Comparison of ENCODE assay signal across 29 cellular contexts in genomic region chr4:152849350-152849749, GRCh38.
DNase-seq lines count a peak whose midpoint lies in the region; ATAC-seq and TF ChIP-seq lines count a peak whose summit lies in the region.
"Had no signal": no experiment of that assay in that cellular context is flagged by ENCODE, and none has a peak within 500 bp of the region (broad histone marks: within the 10 kb centered on the region; RNA-seq: fewer than 3 reads in every experiment).

No MANE protein-coding gene starts in this region.

- H3K14ac ChIP-seq in H9 (ENCODE audit: insufficient read depth, low read length): no peak overlapping the region

- H3K4me1 ChIP-seq in BLaER1 treated with 17β-estradiol and CSF1 and Interleukin-3, amounts not matched to agents 10 nM and 100 nM: peaks cover 11 to 45% (median 26%) of the 10 kb centered on the region in 10 experiments
- peaks cover 6% of the 10 kb centered on the region for H3K4me1 ChIP-seq in H9 (ENCODE audit: insufficient read depth, low read length)

- H4K5ac ChIP-seq in H9 (ENCODE audit: insufficient read length, low read depth, low read length): no peak overlapping the region

- peak overlapping the region; percentile 55 for H2BK5ac ChIP-seq in H9 (ENCODE audit: insufficient read length, low read length)

- H2AFZ ChIP-seq in H9 (ENCODE audit: low read length): no peak overlapping the region
- H2AFZ ChIP-seq: GM23248 had no signal

- no peak overlapping the region for H2AK5ac ChIP-seq in H9 (ENCODE audit: insufficient read length, low read length)

- peaks cover 0 to 7% (median 0%) of the 10 kb centered on the region in 11 experiments; a peak in 2 of 22 replicates for H4K20me1 ChIP-seq in BLaER1 treated with 17β-estradiol and CSF1 and Interleukin-3, amounts not matched to agents 10 nM and 100 nM
- no peaks in the 10 kb centered on the region for H4K20me1 ChIP-seq in H9 (ENCODE audit: control insufficient read depth, insufficient read depth, insufficient read length)
- H4K20me1 ChIP-seq: BLaER1 had no signal

- peak overlapping the region; percentile 34 to 94 (median 82); a peak in 6 of 7 replicates for H3K27ac Mint-ChIP-seq in H9
- peak overlapping the region; percentile 0 for H3K27ac Mint-ChIP-seq in activated naive CD8-positive, alpha-beta T cell
- peak overlapping the region in 3 of 7 donors; percentile 0 to 46 (median 5) for H3K27ac Mint-ChIP-seq in CD14-positive monocyte
- H3K27ac Mint-ChIP-seq: progenitor cell of endocrine pancreas; stimulated activated naive B cell treated with anti-CD40 and anti-IgM and Interleukin-4, amounts not matched to agents 10 μg/mL and 1 μg/mL and 100 μg/mL, for 72 hours had no signal

- H3K4me1 Mint-ChIP-seq in H9 (peaks cover 27 to 39% of the 10 kb centered on the region in 2 experiments), CD14-positive monocyte (peaks cover 26% of the 10 kb centered on the region)
- H3K4me1 Mint-ChIP-seq in activated naive CD8-positive, alpha-beta T cell (ENCODE audit: low read depth): peaks cover 22% of the 10 kb centered on the region

- no peak for DNase-seq in H9
- DNase-seq in stimulated activated CD4-positive, alpha-beta T cell treated with anti-CD3 and anti-CD28 coated beads, Interleukin-15, amount 100 ng/mL, for 24 hours: no peak
- no peak for DNase-seq in CD14-positive monocyte (ENCODE audit: low spot score)
- DNase-seq in SKM-1 treated with dmso at 0.1 percent for 144 hours (lab: John Stamatoyannopoulos, UW; ENCODE audit: unreplicated experiment): no peak
- DNase-seq in NCI-H1930 (lab: John Stamatoyannopoulos, UW): no peak
- DNase-seq: activated effector memory CD4-positive, alpha-beta T cell treated with anti-CD3 and anti-CD28 coated beads, Interleukin-2, amount 50 U/mL, for 16 hours; activated T-cell treated with anti-CD3 and anti-CD28 coated beads, Interleukin-2, amount 50 U/mL, for 1 hour; amniotic stem cell; brain microvascular endothelial cell; DND-41; erythroblast; GM23248; heart right ventricle; left cardiac atrium; mesenchymal stem cell; NCI-H1092; NCI-H1694 treated with DMSO at 0.1 percent for 48 hours; stimulated activated CD4-positive, alpha-beta T cell treated with anti-CD3 and anti-CD28 coated beads, Interleukin-12 subunit alpha, Interleukin-12 subunit beta, amount 100 ng/mL, for 4 hours; stimulated activated CD4-positive, alpha-beta T cell treated with anti-CD3 and anti-CD28 coated beads, Interleukin-4, amount 100 ng/mL, for 24 hours; stimulated activated naive B cell treated with anti-CD40 and anti-IgM and Interleukin-4, amounts not matched to agents 10 μg/mL and 1 μg/mL and 100 μg/mL, for 72 hours had no signal

- no peak overlapping the region for H3K4ac ChIP-seq in H9 (ENCODE audit: low read depth, low read length)

- H3K27me3 ChIP-seq in BLaER1 treated with 17β-estradiol and CSF1 and Interleukin-3, amounts not matched to agents 10 nM and 100 nM: no peaks in the 10 kb centered on the region
- no peaks in the 10 kb centered on the region for H3K27me3 ChIP-seq in H9 (ENCODE audit: insufficient read depth, low read length)
- H3K27me3 ChIP-seq: BLaER1, brain microvascular endothelial cell, heart right ventricle, suprapubic skin had no signal

- no peak overlapping the region for H3K56ac ChIP-seq in H9 (ENCODE audit: insufficient read length, low read depth, low read length)

- H3K23me2 ChIP-seq in H9 (ENCODE audit: insufficient read length, low read depth, low read length, poor library complexity, severe bottlenecking): no peaks in the 10 kb centered on the region

- no peak overlapping the region for H3K4me3 Mint-ChIP-seq in H9
- H3K4me3 Mint-ChIP-seq in activated naive CD8-positive, alpha-beta T cell: no peak overlapping the region
- no peak overlapping the region for H3K4me3 Mint-ChIP-seq in CD14-positive monocyte
- H3K4me3 Mint-ChIP-seq: stimulated activated naive B cell treated with anti-CD40 and anti-IgM and Interleukin-4, amounts not matched to agents 10 μg/mL and 1 μg/mL and 100 μg/mL, for 72 hours had no signal

- H3K36me3 ChIP-seq in BLaER1 treated with 17β-estradiol and CSF1 and Interleukin-3, amounts not matched to agents 10 nM and 100 nM: peaks cover 6 to 22% (median 14%) of the 10 kb centered on the region in 11 experiments; a peak in 18 of 22 replicates
- H3K36me3 ChIP-seq: brain microvascular endothelial cell, heart right ventricle, suprapubic skin had no signal

- no peak overlapping the region for H4K91ac ChIP-seq in H9 (ENCODE audit: insufficient read length, low read depth, low read length)

- H3K36me3 Mint-ChIP-seq in H9 (ENCODE audit: insufficient read depth in 1 of 3, low read depth in 3 of 3) (peaks cover 15 to 18% (median 17%) of the 10 kb centered on the region in 3 experiments), CD14-positive monocyte (peaks cover 13 to 21% of the 10 kb centered on the region in 2 donors)
- peaks cover 13% of the 10 kb centered on the region for H3K36me3 Mint-ChIP-seq in activated naive CD8-positive, alpha-beta T cell

- peaks cover 23 to 29% (median 24%) of the 10 kb centered on the region in 11 experiments for H3K9me3 ChIP-seq in BLaER1 treated with 17β-estradiol and CSF1 and Interleukin-3, amounts not matched to agents 10 nM and 100 nM (replicated peaks in 1 of 11)
- H3K9me3 ChIP-seq in H9 (ENCODE audit: control insufficient read depth, low read depth, low read length): no peaks in the 10 kb centered on the region
- H3K9me3 ChIP-seq: suprapubic skin had no signal

- 100% methylated on average over 2 of the region's 2 CpGs for WGBS in H9 (ENCODE audit: extremely low coverage, insufficient read length, low lambda C conversion rate)

- no peaks in the 10 kb centered on the region for H3K79me1 ChIP-seq in H9 (ENCODE audit: insufficient read depth, low read depth, low read length, poor library complexity, severe bottlenecking)

- H2BK15ac ChIP-seq in H9 (ENCODE audit: low read depth, low read length): no peak overlapping the region

- H3K9ac ChIP-seq in BLaER1 treated with 17β-estradiol and CSF1 and Interleukin-3, amounts not matched to agents 10 nM and 100 nM: no peak overlapping the region
- H3K9ac ChIP-seq in H9 (ENCODE audit: extremely low read depth, insufficient read length, low read length): no peak overlapping the region
- H3K9ac ChIP-seq: BLaER1, GM23248 had no signal

- no peak overlapping the region for H3T11ph ChIP-seq in H9 (ENCODE audit: low read length)

- H3K79me2 ChIP-seq in H9 (ENCODE audit: insufficient read depth, low read length): no peaks in the 10 kb centered on the region

- no peaks in the 10 kb centered on the region for H3K27me3 Mint-ChIP-seq in H9 (ENCODE audit: low read depth)
- H3K27me3 Mint-ChIP-seq in activated naive CD8-positive, alpha-beta T cell: no peaks in the 10 kb centered on the region
- no peaks in the 10 kb centered on the region for H3K27me3 Mint-ChIP-seq in CD14-positive monocyte (ENCODE audit: low read depth in 3 of 3)
- H3K27me3 Mint-ChIP-seq: IgD-negative memory B cell; progenitor cell of endocrine pancreas; stimulated activated naive B cell treated with anti-CD40 and anti-IgM and Interleukin-4, amounts not matched to agents 10 μg/mL and 1 μg/mL and 100 μg/mL, for 72 hours had no signal

- no peak overlapping the region for H4K8ac ChIP-seq in H9 (replicated peaks; ENCODE audit: insufficient read length, low read depth, low read length)

- no peak for TF ChIP-seq CTCF in H9 (conservative IDR thresholded peaks at IDR 0.05)
- TF ChIP-seq CTCF in CD14-positive monocyte (IDR thresholded peaks at IDR 0.05): no peak

- no peak overlapping the region for H3K18ac ChIP-seq in H9 (ENCODE audit: insufficient read length, low read depth, low read length)

- no peak overlapping the region for H2BK12ac ChIP-seq in H9 (ENCODE audit: insufficient read length, low read depth, low read length)

- peak; percentile 57 for ATAC-seq in esophagus mucosa
- ATAC-seq: heart right ventricle; left cardiac atrium; sciatic nerve; stimulated activated naive B cell treated with anti-CD40 and anti-IgM and Interleukin-4, amounts not matched to agents 10 μg/mL and 1 μg/mL and 100 μg/mL, for 72 hours had no signal

- H3K9me3 Mint-ChIP-seq in H9 (peaks cover 17 to 18% of the 10 kb centered on the region in 2 experiments), CD14-positive monocyte (peaks cover 12 to 23% (median 21%) of the 10 kb centered on the region in 7 donors)
- peaks cover 14% of the 10 kb centered on the region for H3K9me3 Mint-ChIP-seq in activated naive CD8-positive, alpha-beta T cell (ENCODE audit: low read depth)

- no peak overlapping the region for H3K4me3 ChIP-seq in BLaER1 treated with 17β-estradiol and CSF1 and Interleukin-3, amounts not matched to agents 10 nM and 100 nM
- H3K4me3 ChIP-seq: BLaER1, GM12878, GM23248, heart right ventricle, suprapubic skin had no signal

- intact Hi-C loops in CD14-positive monocyte (cut with micrococcal nuclease): loop anchor here (5.0 kb wide), 2 partner anchors 233 to 278 kb away; no protein-coding TSS in a partner anchor

- H2BK120ac ChIP-seq in H9 (ENCODE audit: low read depth, low read length, poor library complexity, severe bottlenecking): no peak overlapping the region

- H3K27ac ChIP-seq in BLaER1 treated with 17β-estradiol and CSF1 and Interleukin-3, amounts not matched to agents 10 nM and 100 nM: peak overlapping the region in 9 of 11 experiments; percentile 55 to 79 (median 69); a peak in 13 of 22 replicates
- H3K27ac ChIP-seq in H9 (ENCODE audit: insufficient read length, low read depth, low read length): peak overlapping the region; percentile 100
- H3K27ac ChIP-seq: BLaER1, brain microvascular endothelial cell, GM23248, suprapubic skin had no signal

- H2BK20ac ChIP-seq in H9 (ENCODE audit: low read depth, low read length, poor library complexity, severe bottlenecking): no peak overlapping the region

- H3K4me2 ChIP-seq in BLaER1 treated with 17β-estradiol and CSF1 and Interleukin-3, amounts not matched to agents 10 nM and 100 nM: peak overlapping the region in 6 of 11 experiments; percentile 67 to 87 (median 76); a peak in 10 of 22 replicates
- peak overlapping the region; percentile 32 for H3K4me2 ChIP-seq in H9 (ENCODE audit: insufficient read depth, insufficient read length, low read length)

- H3K23ac ChIP-seq in H9 (ENCODE audit: insufficient read length, low read depth, low read length): no peak overlapping the region
